In the genomic region with DNA sequence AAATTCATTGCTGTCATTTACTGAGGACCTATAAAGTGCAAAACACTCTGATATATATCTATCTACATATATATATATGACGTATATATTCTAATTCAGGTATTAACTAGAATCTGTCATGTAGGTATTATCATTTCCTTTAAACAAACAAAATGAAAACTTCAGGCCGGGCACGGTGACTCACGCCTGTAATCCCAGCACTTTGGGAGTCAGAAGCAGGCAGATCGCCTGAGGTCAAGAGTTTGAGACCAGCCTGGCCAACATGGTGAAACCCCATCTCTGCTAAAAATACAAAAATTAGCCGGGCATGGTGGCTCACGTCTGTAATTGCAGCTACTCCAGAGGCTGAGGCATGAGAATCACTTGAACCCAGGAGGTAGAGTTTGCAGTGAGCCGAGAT, we compare ENCODE assay signal across 12 cellular contexts. TPM values are rescaled to one million over a fixed set of nuclear protein-coding genes. Genes with fewer than 3 reads are reported as not detected.
DNase-seq lines count a peak whose midpoint lies in the region; TF ChIP-seq lines count a peak whose summit lies in the region.
"Not testable (repeated sequence)": the region's sequence is repeated elsewhere in the genome, so short reads cannot be mapped to it uniquely, and the experiment has no call there.
"Had no signal": no experiment of that assay in that cellular context is flagged by ENCODE, and none has a peak within 500 bp of the region (broad histone marks: within the 10 kb centered on the region; RNA-seq: fewer than 3 reads in every experiment).

No MANE protein-coding gene starts in this region.

- not testable (repeated sequence) for BruUV-seq in MCF 10A (replicated peaks; lab: Mats Ljungman, UMichigan)

- TF ChIP-seq CTCF in H9 (conservative IDR thresholded peaks at IDR 0.05); MCF 10A (IDR thresholded peaks at IDR 0.05; ENCODE audit: unreplicated experiment); right atrium auricular region (IDR thresholded peaks at IDR 0.05); osteocyte (IDR thresholded peaks at IDR 0.05): not testable (repeated sequence)

- H3K36me3 ChIP-seq in MG63, right atrium auricular region: not testable (repeated sequence)

- WGBS in H9 (ENCODE audit: extremely low coverage, insufficient read length, low lambda C conversion rate), result no CpG with 5 or more reads among the region's 8 CpGs

- H3K4me3 ChIP-seq in MG63, right atrium auricular region: not testable (repeated sequence)

- not testable (repeated sequence) for H3K23ac ChIP-seq in H9 (ENCODE audit: insufficient read length, low read depth, low read length)

- POLR2A ChIA-PET in MCF 10A (lab: Yijun Ruan, JAX), result not testable (repeated sequence)

- H4K8ac ChIP-seq in H9 (replicated peaks; ENCODE audit: insufficient read length, low read depth, low read length), result not testable (repeated sequence)

- H3K79me1 ChIP-seq in H9 (ENCODE audit: insufficient read depth, low read depth, low read length, poor library complexity, severe bottlenecking), result not testable (repeated sequence)

- not testable (repeated sequence) for H2BK20ac ChIP-seq in H9 (ENCODE audit: low read depth, low read length, poor library complexity, severe bottlenecking)

- H3K18ac ChIP-seq in H9 (ENCODE audit: insufficient read length, low read depth, low read length), result not testable (repeated sequence)

- H2BK120ac ChIP-seq in H9 (ENCODE audit: low read depth, low read length, poor library complexity, severe bottlenecking), result not testable (repeated sequence)

- not testable (repeated sequence) for H3K27me3 Mint-ChIP-seq in H9 (ENCODE audit: low read depth); MCF 10A (ENCODE audit: insufficient read depth, unreplicated experiment); osteocyte (ENCODE audit: unreplicated experiment)

- H3K36me3 Mint-ChIP-seq in H9 (ENCODE audit: insufficient read depth in 1 of 3, low read depth in 3 of 3), result peaks cover 2 to 45% (median 30%) of the 10 kb centered on the region in 3 experiments; a peak in 6 of 7 replicates
- H3K36me3 Mint-ChIP-seq in MCF 10A (ENCODE audit: insufficient read depth, unreplicated experiment); osteocyte (ENCODE audit: unreplicated experiment): not testable (repeated sequence)

- not testable (repeated sequence) for H3K4me3 Mint-ChIP-seq in H9; MCF 10A (ENCODE audit: unreplicated experiment); osteocyte (ENCODE audit: unreplicated experiment)

- not testable (repeated sequence) for H4K5ac ChIP-seq in H9 (ENCODE audit: insufficient read length, low read depth, low read length)

- not testable (repeated sequence) for H2BK5ac ChIP-seq in H9 (ENCODE audit: insufficient read length, low read length)

- not testable (repeated sequence) for H2BK15ac ChIP-seq in H9 (ENCODE audit: low read depth, low read length)

- CTCF ChIA-PET in MCF 10A (lab: Yijun Ruan, JAX), result interaction anchor here (0.6 to 1.0 kb wide), 2 partner anchors 9 to 24 kb away, joined by 4 read pairs; no protein-coding TSS in a partner anchor

- H3T11ph ChIP-seq in H9 (ENCODE audit: low read length), result not testable (repeated sequence)

- H3K4me2 ChIP-seq in H9 (ENCODE audit: insufficient read depth, insufficient read length, low read length), result not testable (repeated sequence)

- not testable (repeated sequence) for H3K4ac ChIP-seq in H9 (ENCODE audit: low read depth, low read length)

- H3K4me1 Mint-ChIP-seq in H9, result peaks cover 33 to 41% of the 10 kb centered on the region in 2 experiments
- H3K4me1 Mint-ChIP-seq in MCF 10A (ENCODE audit: insufficient read depth, unreplicated experiment); osteocyte (ENCODE audit: unreplicated experiment): not testable (repeated sequence)

- not testable (repeated sequence) for H3K27me3 ChIP-seq in H9 (ENCODE audit: insufficient read depth, low read length); MG63; right atrium auricular region

- not testable (repeated sequence) for H3K9me3 ChIP-seq in H9 (ENCODE audit: control insufficient read depth, low read depth, low read length); MG63; right atrium auricular region

- not testable (repeated sequence) for H2AFZ ChIP-seq in H9 (ENCODE audit: low read length)

- H4K20me1 ChIP-seq in H9 (ENCODE audit: control insufficient read depth, insufficient read depth, insufficient read length), result not testable (repeated sequence)

- H3K79me2 ChIP-seq in H9 (ENCODE audit: insufficient read depth, low read length), result not testable (repeated sequence)

- not testable (repeated sequence) for H3K4me1 ChIP-seq in H9 (ENCODE audit: insufficient read depth, low read length); right atrium auricular region

- H3K9me3 Mint-ChIP-seq in H9; MCF 10A (ENCODE audit: unreplicated experiment); osteocyte (ENCODE audit: unreplicated experiment): not testable (repeated sequence)

- H3K27ac ChIP-seq in H9 (ENCODE audit: insufficient read length, low read depth, low read length); right atrium auricular region: not testable (repeated sequence)

- not testable (repeated sequence) for H3K56ac ChIP-seq in H9 (ENCODE audit: insufficient read length, low read depth, low read length)

- peak overlapping the region in 2 of 3 experiments; percentile 36 to 78; a peak in 4 of 7 replicates for H3K27ac Mint-ChIP-seq in H9
- not testable (repeated sequence) for H3K27ac Mint-ChIP-seq in MCF 10A (ENCODE audit: low read depth, unreplicated experiment); osteocyte (ENCODE audit: unreplicated experiment)

- not testable (repeated sequence) for H4K91ac ChIP-seq in H9 (ENCODE audit: insufficient read length, low read depth, low read length)

- H2AK5ac ChIP-seq in H9 (ENCODE audit: insufficient read length, low read length), result not testable (repeated sequence)

- not testable (repeated sequence) for H3K9ac ChIP-seq in H9 (ENCODE audit: extremely low read depth, insufficient read length, low read length)

- H3K23me2 ChIP-seq in H9 (ENCODE audit: insufficient read length, low read depth, low read length, poor library complexity, severe bottlenecking), result not testable (repeated sequence)

- H2BK12ac ChIP-seq in H9 (ENCODE audit: insufficient read length, low read depth, low read length), result not testable (repeated sequence)

- DNase-seq in Daoy (ENCODE audit: low read depth) (peak; percentile 49), MG63 (peak; percentile 64), MCF 10A (ENCODE audit: unreplicated experiment) (peak; percentile 36), right atrium auricular region (ENCODE audit: low spot score) (peak; percentile 48), osteocyte (ENCODE audit: extremely low spot score, unreplicated experiment) (peak; percentile 46)
- DNase-seq in H9, result not testable (repeated sequence)

- not testable (repeated sequence) for H3K14ac ChIP-seq in H9 (ENCODE audit: insufficient read depth, low read length)

- intact Hi-C loops in MCF 10A (cut with micrococcal nuclease), result not testable (repeated sequence)

RNA-seq across cellular contexts. Expression of gene SYN3, which starts 31.0 kb away (rescaled TPM):
- 0.40 and 2.3 TPM in 2 replicates for total RNA-seq in Daoy (2014; rRNA removed; shearing (Covaris generic))
- total RNA-seq in H9 (2021) (74.6 and 75.5 TPM in 2 replicates), MCF 10A (2022) (1.4 TPM in 1 of 2 replicates, not detected in the other), right atrium auricular region (under 1 TPM; 0.44 to 0.51 TPM), osteocyte (not detected in 2 replicates)
- not detected in 2 replicates for total RNA-seq in MG63 (2014; rRNA removed; shearing (Covaris generic); ENCODE audit: low replicate concordance)
- total RNA-seq: Caco-2; Calu3; CD4-positive, alpha-beta T cell; CD8-positive, alpha-beta T cell; G401; GM12878 had no signal

Comparison
In these comparisons a context has a peak if more than half of its experiments do, and no peak if none do; other contexts are left out.
1. RNA of gene SYN3, which starts 31.0 kb away (total RNA-seq): 74.6 to 75.5 TPM in H9; 1.4 TPM in MCF 10A, 0.44 to 0.51 TPM in right atrium auricular region, 0.40 to 2.3 TPM in Daoy, not detected in MG63 and not detected in osteocyte; every median in the first group is over 10 times any median in the second.